ENCODE assay signal across 8 cellular contexts in genomic region chr1:23556661-23557470, GRCh38. TPM values are rescaled to one million over a fixed set of nuclear protein-coding genes. Genes with fewer than 3 reads are reported as not detected.
DNase-seq lines count a peak whose midpoint lies in the region; ATAC-seq and TF ChIP-seq lines count a peak whose summit lies in the region.

No MANE protein-coding gene starts in this region.

- H3K79me2 ChIP-seq in trophoblast cell (ENCODE audit: control insufficient read depth, insufficient read depth, low read length, poor library complexity), result peaks cover 28% of the 10 kb centered on the region

- peak overlapping the region; percentile 21 for H2BK12ac ChIP-seq in trophoblast cell (ENCODE audit: low read length)

- H3K4me2 ChIP-seq in trophoblast cell (ENCODE audit: low read length), result peak overlapping the region; percentile 63

- no peak overlapping the region for H3K4ac ChIP-seq in trophoblast cell (ENCODE audit: low read depth, low read length)

- H2BK5ac ChIP-seq in trophoblast cell (ENCODE audit: low read depth, low read length, poor library complexity), result peak overlapping the region; percentile 95

- H3K36me3 ChIP-seq in Panc1 (ENCODE audit: control insufficient read depth, insufficient read depth, low read length), result peaks cover 6% of the 10 kb centered on the region; the same call in 1 of the 2 replicates
- H3K36me3 ChIP-seq in trophoblast cell (ENCODE audit: control insufficient read depth in 1 of 2, insufficient read depth in 2 of 2, low read length in 2 of 2), result peaks cover 11 to 12% of the 10 kb centered on the region in 2 experiments

- H3K23ac ChIP-seq in trophoblast cell (ENCODE audit: low read length), result no peak overlapping the region

- DNase-seq in Panc1 (ENCODE audit: low read depth, low spot score), result no peak
- DNase-seq in epithelial cell of prostate (ENCODE audit: low read depth, low spot score), result peak; percentile 59
- DNase-seq in trophoblast cell, result peak; percentile 81 to 85
- DNase-seq in NCI-H510A (lab: John Stamatoyannopoulos, UW), result no peak
- no peak for DNase-seq in AG08396 (ENCODE audit: low spot score)

- TF ChIP-seq POLR2A in GM18951 (IDR thresholded peaks at IDR 0.05; ENCODE audit: extremely low read depth, insufficient read depth, insufficient read length), result peak; percentile 11

- H3K4me3 ChIP-seq in Panc1 (ENCODE audit: low read depth in 2 of 2, low read length in 2 of 2) (peak overlapping the region; percentile 94 to 98), trophoblast cell (ENCODE audit: low read depth, low read length) (no peak overlapping the region)

- peaks cover 78% of the 10 kb centered on the region for H3K79me1 ChIP-seq in trophoblast cell (ENCODE audit: low read length)

- in situ Hi-C loops in GM18951 (cut with MboI; ENCODE audit: low sequenced_read_pairs, unreplicated experiment), result loop anchor here (10.0 kb wide), 1 partner anchor 58 kb away; no protein-coding TSS in a partner anchor
- in situ Hi-C loops in Panc1 (cut with HindIII; ENCODE audit: low pct_unique_long_range_greater_than_20kb, low sequenced_read_pairs), result no loop called here

- POLR2A ChIA-PET in Panc1 (lab: Charles Lee), result interaction anchor here (0.6 kb wide), 1 partner anchor 48 kb away, joined by 9 read pairs; no protein-coding TSS in a partner anchor

- CTCF ChIA-PET in Panc1 (lab: Charles Lee), result interaction anchor here (0.6 to 2.5 kb wide), 4 partner anchors 42 to 277 kb away, joined by 3 to 11 read pairs (median 4); no protein-coding TSS in a partner anchor

- H2AFZ ChIP-seq in trophoblast cell (ENCODE audit: insufficient read depth, low read length, poor library complexity), result no peak overlapping the region

- ATAC-seq in Panc1, result peak; percentile 5
- no peak for ATAC-seq in GM19035 (IDR thresholded peaks at IDR 0.05; ENCODE audit: unreplicated experiment)
- ATAC-seq in GM18519 (IDR thresholded peaks at IDR 0.05; ENCODE audit: low FRiP score, unreplicated experiment), result no peak

- H3K9ac ChIP-seq in trophoblast cell (ENCODE audit: low read length), result peak overlapping the region; percentile 6

- no peaks in the 10 kb centered on the region for H3K27me3 ChIP-seq in Panc1 (ENCODE audit: control insufficient read depth, insufficient read depth, low read length)
- no peaks in the 10 kb centered on the region for H3K27me3 ChIP-seq in trophoblast cell (ENCODE audit: insufficient read depth, low read length)

- H3K14ac ChIP-seq in trophoblast cell (ENCODE audit: low read length), result peak overlapping the region; percentile 68

- H3K4me1 ChIP-seq in Panc1 (ENCODE audit: control insufficient read depth, insufficient read depth, low read length) (peaks cover 58% of the 10 kb centered on the region), trophoblast cell (ENCODE audit: control insufficient read depth in 1 of 2, insufficient read depth in 2 of 2, low read length in 2 of 2) (peaks cover 37 to 48% of the 10 kb centered on the region in 2 experiments)

- H4K91ac ChIP-seq in trophoblast cell (ENCODE audit: low read depth, low read length), result peak overlapping the region; percentile 60

- H3K18ac ChIP-seq in trophoblast cell (ENCODE audit: low read length), result peak overlapping the region; percentile 70

- H2AK5ac ChIP-seq in trophoblast cell (ENCODE audit: low read length), result peak overlapping the region; percentile 40

- peak overlapping the region; percentile 69 for H4K8ac ChIP-seq in trophoblast cell (ENCODE audit: low read depth, low read length)

- BruUV-seq in Panc1 (replicated peaks; lab: Mats Ljungman, UMichigan), result no TSS peak

- H2BK120ac ChIP-seq in trophoblast cell (ENCODE audit: insufficient read depth, low read length, poor library complexity), result peak overlapping the region; percentile 75

- no peak for TF ChIP-seq CTCF in Panc1 (IDR thresholded peaks at IDR 0.05)

- H4K12ac ChIP-seq in trophoblast cell (ENCODE audit: low read depth, low read length), result no peak overlapping the region

- no CpG with 5 or more reads among the region's 4 CpGs for WGBS in trophoblast cell (ENCODE audit: extremely low coverage, insufficient coverage, insufficient read length)

- H3K9me3 ChIP-seq in Panc1 (ENCODE audit: control insufficient read depth, insufficient read depth, low read depth, low read length), result no peaks in the 10 kb centered on the region
- H3K9me3 ChIP-seq in trophoblast cell (ENCODE audit: insufficient read depth, low read depth, low read length), result no peaks in the 10 kb centered on the region

- H3K27ac ChIP-seq in Panc1 (ENCODE audit: low read length), result peak overlapping the region; percentile 88
- peak overlapping the region; percentile 78 for H3K27ac ChIP-seq in epithelial cell of prostate
- H3K27ac ChIP-seq in trophoblast cell (ENCODE audit: low read depth, low read length), result peak overlapping the region; percentile 77

- intact Hi-C loops in Panc1 (cut with micrococcal nuclease; ENCODE audit: unreplicated experiment), result no loop called here

RNA-seq across cellular contexts. Expression of gene ID3, which starts 2.4 kb away (rescaled TPM):
- 39.6 TPM for total RNA-seq in Panc1 (2021; ENCODE audit: unreplicated experiment)
- 46.3 TPM for polyA plus RNA-seq in Panc1 (2012; ENCODE audit: insufficient read length)
- 335 and 340 TPM in 2 replicates for polyA plus RNA-seq in trophoblast cell (2013)

RNA-seq across cellular contexts. Expression of gene E2F2, which starts 25.8 kb away (rescaled TPM):
- total RNA-seq in Panc1 (2021; ENCODE audit: unreplicated experiment), result 9.5 TPM
- polyA plus RNA-seq in Panc1 (2012; ENCODE audit: insufficient read length), result 3.1 TPM
- 1.2 and 1.3 TPM in 2 replicates for polyA plus RNA-seq in trophoblast cell (2013)

Comparison
In these comparisons a context has a peak if more than half of its experiments do, and no peak if none do; other contexts are left out.
1. DNase-seq: peak in epithelial cell of prostate (single experiment) and trophoblast cell (2 of 2); none in Panc1 (single experiment), NCI-H510A (single experiment) and AG08396 (single experiment).
2. Peak in every context shown above with its lines, with median percentiles within 50 percentile points of each other: H3K27ac ChIP-seq.